21 cellular contexts compared by ENCODE assay signal in the genomic region with DNA sequence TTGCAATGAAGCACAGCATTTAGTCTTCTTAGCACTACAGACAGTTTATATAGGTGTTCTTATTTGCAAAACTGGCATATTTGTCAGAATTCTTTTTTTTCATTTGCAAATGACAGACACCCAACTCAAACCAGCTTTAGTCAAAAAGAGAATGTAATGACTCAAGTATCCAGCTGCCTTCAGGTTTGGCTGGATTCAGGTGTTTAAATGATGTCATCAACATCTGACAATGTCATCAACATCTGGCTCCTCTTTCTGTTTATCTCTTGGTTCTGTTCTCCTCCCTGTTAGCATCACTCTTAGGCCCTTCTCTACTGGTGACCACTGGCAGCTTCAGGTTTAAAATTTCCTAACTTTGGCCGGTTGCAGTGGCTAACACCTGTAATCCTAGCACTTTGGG. TPM values are rescaled to one million over a fixed set of nuclear protein-coding genes. Genes with fewer than 3 reads are reported as not detected.
DNase-seq lines count a peak whose midpoint lies in the region; ATAC-seq, FAIRE-seq and TF ChIP-seq lines count a peak whose summit lies in the region.
"Had no signal": no experiment of that assay in that cellular context is flagged by ENCODE, and none has a peak within 500 bp of the region (broad histone marks: within the 10 kb centered on the region; RNA-seq: fewer than 3 reads in every experiment).

No MANE protein-coding gene starts in this region.

- H3K79me2 ChIP-seq in GM12878 (ENCODE audit: control insufficient read depth, insufficient read depth, low read length) (no peaks in the 10 kb centered on the region), HepG2 (ENCODE audit: insufficient read depth, low read length) (no peaks in the 10 kb centered on the region)

- H3K9me3 ChIP-seq in GM12878 (replicated peaks; ENCODE audit: control insufficient read depth, insufficient read depth, low read length) (no peaks in the 10 kb centered on the region), HepG2 (ENCODE audit: low read length) (no peaks in the 10 kb centered on the region), transverse colon (no peaks in the 10 kb centered on the region), mucosa of descending colon (no peaks in the 10 kb centered on the region)

- POLR2A ChIA-PET in GM12878 (lab: Charles Lee) (no interaction called here), HepG2 (lab: Yijun Ruan, JAX) (no interaction called here)

- H3K27me3 ChIP-seq in GM12878 (replicated peaks in 1 of 2; ENCODE audit: control insufficient read depth in 2 of 2, insufficient read depth in 2 of 2, low read length in 1 of 2) (no peaks in the 10 kb centered on the region), HepG2 (ENCODE audit: control insufficient read depth in 1 of 2, insufficient read depth in 2 of 2, low read length in 2 of 2) (peaks cover 0 to 2% of the 10 kb centered on the region in 2 experiments; a peak in 1 of 5 replicates), transverse colon (no peaks in the 10 kb centered on the region)

- H3K27ac ChIP-seq in GM12878 (ENCODE audit: control insufficient read depth, insufficient read depth) (no peak overlapping the region), HepG2 (ENCODE audit: extremely low read length, insufficient read depth, low read length) (no peak overlapping the region), transverse colon (peak overlapping the region; percentile 53 to 78 (median 73))
- H3K27ac ChIP-seq: C4-2B, KMS-11, RWPE1 had no signal

- BruUV-seq in GM12878 (replicated peaks; lab: Mats Ljungman, UMichigan): no TSS peak
- no TSS peak for BruUV-seq in HepG2 (replicated peaks; lab: Mats Ljungman, UMichigan)

- in situ Hi-C loops in GM12878 (cut with MboI): no loop called here
- in situ Hi-C loops in HepG2 (cut with HindIII; ENCODE audit: extremely low pct_ligation_motif_present, low pct_unique_long_range_greater_than_20kb): no loop called here
- in situ Hi-C loops in transverse colon (cut with MboI; ENCODE audit: low pct_ligation_motif_present in 1 of 4, low pct_unique_long_range_greater_than_20kb in 1 of 4, low sequenced_read_pairs in 3 of 4): no loop called here

- no peak for TF ChIP-seq EP300 in GM12878 (IDR thresholded peaks at IDR 0.05; ENCODE audit: borderline replicate concordance in 1 of 2, control insufficient read depth in 1 of 2, low read depth in 2 of 2, low read length in 2 of 2)
- TF ChIP-seq EP300 in HepG2 (IDR thresholded peaks at IDR 0.05; ENCODE audit: low read depth in 2 of 2, low read length in 2 of 2): no peak
- TF ChIP-seq EP300 in HepG2 (CRISPR knock-in tag; IDR thresholded peaks at IDR 0.05; ENCODE audit: borderline replicate concordance): no peak
- TF ChIP-seq EP300 in transverse colon (IDR thresholded peaks at IDR 0.05; ENCODE audit: low read depth): no peak

- H3K4me1 ChIP-seq in GM12878 (ENCODE audit: control insufficient read depth, insufficient read depth, low read length): peaks cover 11% of the 10 kb centered on the region
- H3K4me1 ChIP-seq in HepG2 (ENCODE audit: insufficient read depth, low read length): peaks cover 11% of the 10 kb centered on the region
- H3K4me1 ChIP-seq in transverse colon: peaks cover 0 to 37% (median 18%) of the 10 kb centered on the region in 4 donors
- H3K4me1 ChIP-seq in mucosa of descending colon (ENCODE audit: low read depth): peaks cover 32% of the 10 kb centered on the region

- FAIRE-seq in GM12878 (lab: Jason Lieb, UNC) (no peak), HepG2 (lab: Jason Lieb, UNC) (peak; percentile 12)
- FAIRE-seq: GM18507 had no signal

- RAD21 ChIA-PET in GM12878 (lab: Charles Lee; ENCODE audit: unreplicated experiment): interaction anchor here (0.5 kb wide), 1 partner anchor 11 kb away, joined by 3 read pairs; no protein-coding TSS in a partner anchor

- TF ChIP-seq RAD21 in GM12878 (IDR thresholded peaks at IDR 0.05; ENCODE audit: insufficient read depth, low read depth, low read length): no peak
- TF ChIP-seq RAD21 in HepG2 (CRISPR knock-in tag; IDR thresholded peaks at IDR 0.05): no peak

- TF ChIP-seq POLR2A in GM12878 (IDR thresholded peaks at IDR 0.05; ENCODE audit: low read depth, low read length) (no peak), HepG2 (IDR thresholded peaks at IDR 0.05; ENCODE audit: insufficient read depth in 1 of 2, low read depth in 2 of 2, low read length in 2 of 2) (no peak), transverse colon (IDR thresholded peaks at IDR 0.05) (no peak)

- no peak overlapping the region for H3K4me2 ChIP-seq in GM12878 (ENCODE audit: control insufficient read depth, insufficient read depth)
- H3K4me2 ChIP-seq in HepG2 (ENCODE audit: low read depth, low read length): no peak overlapping the region
- H3K4me2 ChIP-seq: KMS-11 had no signal

- H3K9ac ChIP-seq in GM12878 (ENCODE audit: control insufficient read depth, insufficient read depth, low read length) (no peak overlapping the region), HepG2 (ENCODE audit: insufficient read depth, low read depth, low read length) (no peak overlapping the region)
- H3K9ac ChIP-seq: KMS-11 had no signal

- DNase-seq in DMS53 (lab: John Stamatoyannopoulos, UW): peak; percentile 9
- DNase-seq in DMS53 treated with DMSO at 0.1 percent for 48 hours (lab: John Stamatoyannopoulos, UW; ENCODE audit: unreplicated experiment): no peak
- DNase-seq in GM12878 (ENCODE audit: low read depth, low spot score): no peak
- DNase-seq in HepG2 (ENCODE audit: low spot score): no peak
- no peak for DNase-seq in transverse colon
- DNase-seq in mucosa of descending colon: no peak
- DNase-seq: AML-193; GF-D8; NCI-H1092; NCI-H2081; NCI-H2171 treated with DMSO at 0.1 percent for 48 hours; NCI-H446 treated with DMSO at 0.1 percent for 48 hours; NCI-H69; NK-92 treated with Interleukin-12 subunit alpha and Interleukin-12 subunit beta, amount 100 ng/mL, for 24 hours had no signal

- H3K4me3 ChIP-seq in GM12878 (no peak overlapping the region), HepG2 (replicated peaks in 1 of 3; ENCODE audit: insufficient read depth in 1 of 3, low read depth in 2 of 3, low read length in 3 of 3) (no peak overlapping the region), transverse colon (no peak overlapping the region), mucosa of descending colon (no peak overlapping the region)

- CTCF ChIA-PET in GM12878 (lab: Yijun Ruan, JAX) (interaction anchor here (0.6 kb wide), 2 partner anchors 226 to 256 kb away, joined by 3 read pairs; no protein-coding TSS in a partner anchor), HepG2 (lab: Yijun Ruan, JAX; ENCODE audit: low intra/inter-chr PET ratio, low total read pairs) (no interaction called here)

- SMC1A ChIA-PET in GM12878 (lab: Charles Lee; ENCODE audit: uncharacterized antibody, unreplicated experiment): interaction anchor here (0.6 to 2.7 kb wide), 5 partner anchors 9 to 76 kb away, joined by 3 to 10 read pairs (median 3); no protein-coding TSS in a partner anchor

- peak; percentile 41 for ATAC-seq in GM12878
- ATAC-seq in HepG2: no peak
- ATAC-seq in mucosa of descending colon: no peak
- no peak for ATAC-seq in GM21423 (IDR thresholded peaks at IDR 0.05; ENCODE audit: unreplicated experiment)
- ATAC-seq in HG03025 (IDR thresholded peaks at IDR 0.05; ENCODE audit: low FRiP score, unreplicated experiment): no peak

- intact Hi-C loops in GM12878 (cut with micrococcal nuclease; ENCODE audit: unreplicated experiment) (no loop called here), HepG2 (cut with micrococcal nuclease; ENCODE audit: unreplicated experiment) (no loop called here), transverse colon (cut with DNase I; ENCODE audit: low total_unique reads) (no loop called here), mucosa of descending colon (cut with DNase I, micrococcal nuclease) (no loop called here)

- no peak for TF ChIP-seq CTCF in GM12878 (IDR thresholded peaks at IDR 0.05 in 2 of 3, conservative IDR thresholded peaks at IDR 0.05 in 1 of 3; ENCODE audit: control insufficient read depth in 2 of 3, extremely low read depth in 1 of 3, insufficient read depth in 1 of 3, low read depth in 3 of 3, low read length in 3 of 3)
- no peak for TF ChIP-seq CTCF in HepG2 (CRISPR knock-in tag; IDR thresholded peaks at IDR 0.05)
- no peak for TF ChIP-seq CTCF in transverse colon (IDR thresholded peaks at IDR 0.05)
- TF ChIP-seq CTCF in mucosa of descending colon (IDR thresholded peaks at IDR 0.05): no peak

- no peaks in the 10 kb centered on the region for H3K36me3 ChIP-seq in GM12878 (ENCODE audit: control insufficient read depth in 2 of 2, insufficient read depth in 2 of 2, low read length in 1 of 2)
- H3K36me3 ChIP-seq in HepG2 (replicated peaks in 1 of 2; ENCODE audit: control insufficient read depth in 1 of 2, insufficient read depth in 2 of 2, low read length in 2 of 2): no peaks in the 10 kb centered on the region
- H3K36me3 ChIP-seq in transverse colon: no peaks in the 10 kb centered on the region
- no peaks in the 10 kb centered on the region for H3K36me3 ChIP-seq in mucosa of descending colon (ENCODE audit: low read depth)

- no peaks in the 10 kb centered on the region for H4K20me1 ChIP-seq in GM12878 (ENCODE audit: control insufficient read depth, insufficient read depth)
- no peaks in the 10 kb centered on the region for H4K20me1 ChIP-seq in HepG2 (ENCODE audit: insufficient read depth, low read length)

- 0% methylated on average over 1 of the region's 1 CpG for WGBS in GM12878 (ENCODE audit: insufficient coverage, insufficient replicate concordance, low lambda C conversion rate, missing lambda C conversion rate)
- WGBS in HepG2 (ENCODE audit: low lambda C conversion rate): 0% methylated on average over 1 of the region's 1 CpG
- 72% methylated on average over 1 of the region's 1 CpG; no CpG with 5 or more reads in 1 of the 2 donors for WGBS in transverse colon (ENCODE audit: low coverage in 1 of 2), 2 donors

- H2AFZ ChIP-seq in GM12878 (ENCODE audit: control insufficient read depth, low read depth, low read length): no peak overlapping the region
- no peak overlapping the region for H2AFZ ChIP-seq in HepG2 (ENCODE audit: low read length)

RNA-seq across cellular contexts. Expression of a gene that starts 18.9 kb away (rescaled TPM):
- total RNA-seq in GM12878 (2013; cell fraction: nucleolus; rRNA removed): 0.06 TPM in 1 of 2 replicates, not detected in the other
- 0.27 TPM in 1 of 2 replicates, not detected in the other for total RNA-seq in GM12878 (2014; rRNA removed)
- not detected in 2 replicates for total RNA-seq in GM12878 (2014; rRNA removed; fragmentation: Illumina TruSeq; extraction: Trizol)
- 0.19 TPM in 1 of 2 replicates, not detected in the other for total RNA-seq in GM12878 (2021)
- not detected for polyA plus RNA-seq in GM12878 (2011; ENCODE audit: low read depth)
- polyA plus RNA-seq in GM12878 (2011; rRNA removed): 0.01 TPM in 1 of 2 replicates, not detected in the other
- polyA plus RNA-seq in GM12878 (2011; cell fraction: cytosol; rRNA removed): not detected in 2 replicates
- not detected in 2 replicates for polyA plus RNA-seq in GM12878 (2011; cell fraction: nucleus; rRNA removed)
- not detected in 2 replicates for polyA plus RNA-seq in GM12878 (2012)
- polyA plus RNA-seq in GM12878 (2014; fragmentation: Illumina TruSeq; extraction: Trizol): 0.04 TPM in 1 of 2 replicates, not detected in the other
- under 1 TPM; 0.07 to 0.08 TPM for polyA plus RNA-seq in GM12878 (2014; fragmentation: Nextera tagmentation; extraction: Ambion mirVana)
- polyA plus RNA-seq in GM12878 (2014; rRNA removed): not detected in 2 replicates
- under 1 TPM in 1 of 2 experiments, not detected in 1; 0.10 TPM for polyA plus RNA-seq in GM12878 (2016; fragmentation: Nextera tagmentation; extraction: Ambion mirVana)
- not detected in 2 replicates for polyA minus RNA-seq in GM12878 (2011; rRNA and poly(A)+ RNA removed)
- polyA minus RNA-seq in GM12878 (2011; cell fraction: cytosol; rRNA and poly(A)+ RNA removed): not detected in 2 replicates
- not detected in 2 replicates for polyA minus RNA-seq in GM12878 (2011; cell fraction: nucleus; rRNA and poly(A)+ RNA removed)
- 0.09 and 0.34 TPM in 2 replicates for total RNA-seq in HepG2 (2016; rRNA removed; fragmentation: Illumina TruSeq; extraction: Trizol)
- 0.30 TPM in 1 of 2 replicates, not detected in the other for total RNA-seq in HepG2 (2016; cell fraction: cytosol; rRNA removed; fragmentation: Illumina TruSeq; extraction: Trizol; ENCODE audit: low read depth)
- not detected in 2 replicates for total RNA-seq in HepG2 (2016; cell fraction: insoluble cytoplasmic fraction; rRNA removed; fragmentation: Illumina TruSeq; extraction: Trizol)
- total RNA-seq in HepG2 (2016; cell fraction: membrane; rRNA removed; fragmentation: Illumina TruSeq; extraction: Trizol): 0.09 and 0.10 TPM in 2 replicates
- not detected in 2 replicates for total RNA-seq in HepG2 (2016; cell fraction: nucleus; rRNA removed; fragmentation: Illumina TruSeq; extraction: Trizol)
- polyA plus RNA-seq in HepG2 (2011; rRNA removed): 0.41 and 0.63 TPM in 2 replicates
- 0.35 and 0.49 TPM in 2 replicates for polyA plus RNA-seq in HepG2 (2011; cell fraction: cytosol; rRNA removed)
- 0.21 TPM in 1 of 2 replicates, not detected in the other for polyA plus RNA-seq in HepG2 (2011; cell fraction: nucleus; rRNA removed)
- polyA plus RNA-seq in HepG2 (2012): 0.25 and 0.96 TPM in 2 replicates
- polyA plus RNA-seq in HepG2 (2016; cell fraction: cytosol; fragmentation: Illumina TruSeq; extraction: Trizol; ENCODE audit: low read depth): 0.17 and 0.26 TPM in 2 replicates
- not detected in 2 replicates for polyA plus RNA-seq in HepG2 (2016; cell fraction: insoluble cytoplasmic fraction; fragmentation: Illumina TruSeq; extraction: Trizol; ENCODE audit: low read depth)
- polyA plus RNA-seq in HepG2 (2016; cell fraction: membrane; fragmentation: Illumina TruSeq; extraction: Trizol; ENCODE audit: low read depth): 0.24 and 0.28 TPM in 2 replicates
- polyA plus RNA-seq in HepG2 (2016; cell fraction: nucleus; fragmentation: Illumina TruSeq; extraction: Trizol; ENCODE audit: insufficient read depth, low read depth): not detected in 2 replicates
- polyA minus RNA-seq in HepG2 (2011; rRNA and poly(A)+ RNA removed; ENCODE audit: low replicate concordance): 0.32 and 20.8 TPM in 2 replicates
- 0.20 TPM in 1 of 2 replicates, not detected in the other for polyA minus RNA-seq in HepG2 (2011; cell fraction: cytosol; rRNA and poly(A)+ RNA removed)
- polyA minus RNA-seq in HepG2 (2011; cell fraction: nucleus; rRNA and poly(A)+ RNA removed): 0.99 TPM in 1 of 2 replicates, not detected in the other
- total RNA-seq in transverse colon: 10 to 100 TPM; 14.5 to 94.6 (median 82.4) TPM
- total RNA-seq in mucosa of descending colon: 100 to 1,000 TPM in 2 of 3 donors, 10 to 100 TPM in 1; 73.4 to 147 (median 122) TPM
- total RNA-seq: H4 had no signal

Comparison
In these comparisons a context has a peak if more than half of its experiments do, and no peak if none do; other contexts are left out.
1. H3K27ac ChIP-seq: peak in transverse colon (4 of 4); none in GM12878 (single experiment) and HepG2 (single experiment).
2. RNA of a gene that starts 18.9 kb away (total RNA-seq): 73.4 to 147 TPM in mucosa of descending colon and 14.5 to 94.6 TPM in transverse colon; 0.09 to 0.34 TPM in HepG2 and 0.06 to 0.27 TPM in GM12878; every median in the first group is over 10 times any median in the second.